ENCODE assay signal across 26 cellular contexts in genomic region chr12:32780111-32780510, GRCh38.
"Had no signal": no experiment of that assay in that cellular context is flagged by ENCODE, and none has a peak within 500 bp of the region (broad histone marks: within the 10 kb centered on the region; RNA-seq: fewer than 3 reads in every experiment).

No MANE protein-coding gene starts in this region.

- DNase-seq: activated CD4-positive, alpha-beta memory T cell treated with anti-CD3 and anti-CD28 coated beads for 36 hours; activated CD4-positive, alpha-beta T cell treated with anti-CD3 and anti-CD28 coated beads for 48 hours; activated CD8-positive, alpha-beta memory T cell treated with anti-CD3 and anti-CD28 coated beads, Interleukin-2, amount 50 U/mL, for 48 hours; activated gamma-delta T cell; activated naive CD4-positive, alpha-beta T cell treated with anti-CD3 and anti-CD28 coated beads, Interleukin-2, amount 50 U/mL, for 16 hours; activated T-cell treated with anti-CD3 and anti-CD28 coated beads, Interleukin-2, amount 50 U/mL, for 24 hours; brain microvascular endothelial cell; central memory CD4-positive, alpha-beta T cell; endodermal cell; head of caudate nucleus; hippocampal formation; left ventricle myocardium inferior; mesendoderm; mucosa of descending colon; posterior cingulate gyrus; right cardiac atrium; stimulated activated CD4-positive, alpha-beta T cell treated with anti-CD3 and anti-CD28 coated beads, Interleukin-12 subunit alpha, Interleukin-12 subunit beta, amount 100 ng/mL, for 4 hours; stimulated activated CD4-positive, alpha-beta T cell treated with anti-CD3 and anti-CD28 coated beads, Interleukin-4, amount 100 ng/mL, for 24 hours; T-helper 17 cell; T1000; trophoblast cell; WERI-Rb-1 had no signal

- H3K4me3 ChIP-seq: esophagus muscularis mucosa, gastroesophageal sphincter, left ventricle myocardium inferior, lung, mucosa of descending colon, thoracic aorta had no signal
